Comparison of ENCODE assay signal across 8 cellular contexts in the genomic region with DNA sequence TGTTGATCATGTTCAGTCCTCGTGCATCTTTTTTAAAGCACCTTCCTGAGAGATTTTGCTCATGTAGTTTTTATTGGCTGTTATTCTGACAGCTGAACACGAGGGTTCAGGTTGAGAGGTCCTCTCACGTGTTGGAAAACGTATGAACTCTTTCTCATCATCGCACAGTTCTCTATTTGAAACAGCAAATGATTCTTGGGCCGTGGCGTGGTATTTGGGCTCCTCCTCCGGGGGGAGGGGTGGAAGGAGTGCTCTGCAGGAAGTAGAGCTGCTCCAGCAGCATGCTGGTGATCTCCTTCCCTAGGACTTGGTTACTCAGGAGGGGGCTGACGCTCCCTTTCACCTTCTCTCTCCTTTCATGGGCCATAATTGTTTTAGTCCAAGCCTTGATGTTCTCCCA.
DNase-seq lines count a peak whose midpoint lies in the region; ATAC-seq and TF ChIP-seq lines count a peak whose summit lies in the region.

No MANE protein-coding gene starts in this region.

- no peaks in the 10 kb centered on the region for H3K36me3 Mint-ChIP-seq in type B pancreatic cell

- peak overlapping the region; percentile 70 for H3K4me3 Mint-ChIP-seq in type B pancreatic cell

- no peaks in the 10 kb centered on the region for H3K9me3 Mint-ChIP-seq in type B pancreatic cell

- DNase-seq in stimulated activated naive CD4-positive, alpha-beta T cell treated with Interleukin-2 at 50 U/mL for 16 hours (lab: John Stamatoyannopoulos, UW): peak; percentile 16
- no peak for DNase-seq in stimulated activated naive CD4-positive, alpha-beta T cell (lab: John Stamatoyannopoulos, UW)
- DNase-seq in activated T-cell treated with anti-CD3 and anti-CD28 coated beads, Interleukin-2, amount 50 U/mL, for 48 hours: peak; percentile 62 to 70
- DNase-seq in left kidney (ENCODE audit: low read depth, low spot score) (peak; percentile 73), type B pancreatic cell (ENCODE audit: extremely low spot score, unreplicated experiment) (no peak), T1000 (lab: John Stamatoyannopoulos, UW) (no peak)

- ATAC-seq in HG03378 (IDR thresholded peaks at IDR 0.05; ENCODE audit: unreplicated experiment): peak; percentile 77
- ATAC-seq in HG02763 (IDR thresholded peaks at IDR 0.05; ENCODE audit: unreplicated experiment): no peak

- peak overlapping the region; percentile 86 for H3K27ac Mint-ChIP-seq in type B pancreatic cell

- H3K4me1 Mint-ChIP-seq in type B pancreatic cell (ENCODE audit: unreplicated experiment): peaks cover 51% of the 10 kb centered on the region

- H3K27me3 Mint-ChIP-seq in type B pancreatic cell: no peaks in the 10 kb centered on the region

- TF ChIP-seq CTCF in type B pancreatic cell (conservative IDR thresholded peaks at IDR 0.05): no peak

Comparison
In these comparisons a context has a peak if more than half of its experiments do, and no peak if none do; other contexts are left out.
1. DNase-seq: peak in stimulated activated naive CD4-positive, alpha-beta T cell treated with Interleukin-2 at 50 U/mL for 16 hours (single experiment), activated T-cell treated with anti-CD3 and anti-CD28 coated beads, Interleukin-2, amount 50 U/mL, for 48 hours (2 of 2) and left kidney (single experiment); none in stimulated activated naive CD4-positive, alpha-beta T cell (0 of 6), type B pancreatic cell (single experiment) and T1000 (single experiment).